13 cellular contexts compared by ENCODE assay signal in the genomic region with DNA sequence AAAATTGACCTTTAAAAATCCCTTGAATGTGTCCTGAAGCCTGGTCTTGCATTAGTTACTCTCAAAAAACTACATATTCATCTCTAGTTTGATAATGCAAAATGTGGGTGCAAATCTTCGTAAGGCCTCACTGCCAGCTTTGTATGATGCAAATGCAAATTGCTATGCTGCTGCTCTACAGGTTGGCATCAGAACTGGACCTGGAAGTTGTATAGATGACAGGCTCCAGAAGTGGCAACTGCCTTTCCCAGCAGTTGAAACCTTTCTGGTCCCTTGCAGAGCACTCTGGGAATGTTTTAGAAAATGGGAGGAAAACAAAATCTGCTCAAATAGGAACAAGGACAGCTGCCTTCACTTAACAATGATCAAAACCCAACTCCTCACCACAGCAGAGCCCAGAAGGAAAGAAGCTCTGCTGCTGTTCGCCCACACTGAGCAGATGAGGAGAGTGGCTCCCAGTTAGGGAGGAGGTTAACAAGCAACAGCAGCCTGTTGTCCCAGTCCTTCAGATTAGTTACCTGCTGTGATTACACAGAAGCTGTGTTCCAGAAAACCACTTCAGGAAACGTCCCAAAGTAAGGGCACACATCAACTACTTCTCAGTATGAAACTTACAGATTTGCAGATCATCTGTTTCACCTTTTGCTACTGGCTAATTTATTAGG.
DNase-seq lines count a peak whose midpoint lies in the region; ATAC-seq and TF ChIP-seq lines count a peak whose summit lies in the region.
"Had no signal": no experiment of that assay in that cellular context is flagged by ENCODE, and none has a peak within 500 bp of the region (broad histone marks: within the 10 kb centered on the region; RNA-seq: fewer than 3 reads in every experiment).

No MANE protein-coding gene starts in this region.

- no peak overlapping the region for H3K4ac ChIP-seq in mesendoderm (ENCODE audit: low read depth, low read length)

- no peak overlapping the region for H4K5ac ChIP-seq in mesendoderm (ENCODE audit: low read length)

- POLR2A ChIA-PET in MCF 10A (lab: Yijun Ruan, JAX), result interaction anchor here (0.6 to 1.1 kb wide), 2 partner anchors 251 to 401 kb away, joined by 4 to 9 read pairs; no protein-coding TSS in a partner anchor
- POLR2A ChIA-PET in activated CD8-positive, alpha-beta T cell treated with anti-CD3 and anti-CD28 coated beads for 36 hours (lab: Charles Lee), result interaction anchor here (0.5 to 1.3 kb wide), 4 partner anchors 41 to 250 kb away, joined by 3 read pairs; partner anchors contain the start of gene PLPP1

- no peak overlapping the region for H3K18ac ChIP-seq in mesendoderm (ENCODE audit: low read length)

- H3K4me3 Mint-ChIP-seq in MCF 10A (ENCODE audit: unreplicated experiment), result no peak overlapping the region
- no peak overlapping the region for H3K4me3 Mint-ChIP-seq in activated CD8-positive, alpha-beta T cell treated with anti-CD3 and anti-CD28 coated beads for 36 hours

- H3K56ac ChIP-seq in mesendoderm (ENCODE audit: low read length), result no peak overlapping the region

- CTCF ChIA-PET in MCF 10A (lab: Yijun Ruan, JAX), result no interaction called here
- CTCF ChIA-PET in activated CD8-positive, alpha-beta T cell treated with anti-CD3 and anti-CD28 coated beads for 36 hours (lab: Charles Lee), result interaction anchor here (0.9 kb wide), 1 partner anchor 74 kb away, joined by 4 read pairs; no protein-coding TSS in a partner anchor

- H3K27me3 ChIP-seq in breast epithelium (no peaks in the 10 kb centered on the region), mesendoderm (ENCODE audit: insufficient read depth, low read length, poor library complexity) (no peaks in the 10 kb centered on the region), transverse colon (no peaks in the 10 kb centered on the region)
- H3K27me3 ChIP-seq: upper lobe of right lung had no signal

- DNase-seq in breast epithelium (ENCODE audit: low spot score in 2 of 2) (no peak), MCF 10A (ENCODE audit: unreplicated experiment) (no peak), mesendoderm (peak; percentile 43), transverse colon (no peak), G401 (ENCODE audit: low spot score) (no peak), SIG-M5 treated with dmso at 0.1 percent for 504 hours (lab: John Stamatoyannopoulos, UW; ENCODE audit: unreplicated experiment) (no peak)
- DNase-seq in activated CD8-positive, alpha-beta T cell treated with anti-CD3 and anti-CD28 coated beads for 36 hours, result no peak
- DNase-seq: activated T-cell treated with anti-CD3 and anti-CD28 coated beads, Interleukin-2, amount 50 U/mL, for 1 hour; aorta; NCI-H446 treated with DMSO at 0.1 percent for 48 hours; upper lobe of right lung had no signal

- H3K27ac ChIP-seq in breast epithelium (peak overlapping the region; percentile 21 to 76), mesendoderm (ENCODE audit: low read depth, low read length) (no peak overlapping the region), transverse colon (peak overlapping the region; percentile 82 to 88 (median 83))
- H3K27ac ChIP-seq: upper lobe of right lung had no signal

- H2BK5ac ChIP-seq in mesendoderm (ENCODE audit: low read length), result no peak overlapping the region

- H3K36me3 ChIP-seq in breast epithelium, result no peaks in the 10 kb centered on the region
- H3K36me3 ChIP-seq in mesendoderm (ENCODE audit: control insufficient read depth, insufficient read depth, low read length), result no peaks in the 10 kb centered on the region
- peaks cover 0 to 3% (median 0%) of the 10 kb centered on the region in 4 donors for H3K36me3 ChIP-seq in transverse colon

- peaks cover 2% of the 10 kb centered on the region for H3K79me1 ChIP-seq in mesendoderm (ENCODE audit: low read length)

- H3K4me1 ChIP-seq in breast epithelium (peaks cover 6 to 21% of the 10 kb centered on the region in 2 donors), mesendoderm (ENCODE audit: control insufficient read depth, low read depth, low read length) (peaks cover 2% of the 10 kb centered on the region), transverse colon (peaks cover 14 to 58% (median 39%) of the 10 kb centered on the region in 4 donors)

- H3K79me2 ChIP-seq in mesendoderm (ENCODE audit: control insufficient read depth, insufficient read depth, low read length), result no peaks in the 10 kb centered on the region

- no peaks in the 10 kb centered on the region for H3K9me3 Mint-ChIP-seq in MCF 10A (ENCODE audit: unreplicated experiment)
- H3K9me3 Mint-ChIP-seq in activated CD8-positive, alpha-beta T cell treated with anti-CD3 and anti-CD28 coated beads for 36 hours, result peaks cover 3% of the 10 kb centered on the region

- no peak overlapping the region for H3K9ac ChIP-seq in mesendoderm (ENCODE audit: low read length)

- in situ Hi-C loops in transverse colon (cut with MboI; ENCODE audit: low pct_ligation_motif_present in 1 of 4, low pct_unique_long_range_greater_than_20kb in 1 of 4, low sequenced_read_pairs in 3 of 4) (no loop called here), G401 (cut with HindIII; ENCODE audit: low sequenced_read_pairs) (no loop called here)

- no peaks in the 10 kb centered on the region for H3K27me3 Mint-ChIP-seq in MCF 10A (ENCODE audit: insufficient read depth, unreplicated experiment)
- no peaks in the 10 kb centered on the region for H3K27me3 Mint-ChIP-seq in activated CD8-positive, alpha-beta T cell treated with anti-CD3 and anti-CD28 coated beads for 36 hours

- TF ChIP-seq CTCF in breast epithelium (IDR thresholded peaks at IDR 0.05) (no peak), MCF 10A (IDR thresholded peaks at IDR 0.05; ENCODE audit: unreplicated experiment) (no peak), transverse colon (IDR thresholded peaks at IDR 0.05) (no peak)
- no peak for TF ChIP-seq CTCF in activated CD8-positive, alpha-beta T cell treated with anti-CD3 and anti-CD28 coated beads for 36 hours (IDR thresholded peaks at IDR 0.05)

- H2AK5ac ChIP-seq in mesendoderm (ENCODE audit: low read length), result no peak overlapping the region

- TF ChIP-seq POLR2A in breast epithelium (IDR thresholded peaks at IDR 0.05) (no peak), transverse colon (IDR thresholded peaks at IDR 0.05) (no peak)

- no peak for TF ChIP-seq EP300 in transverse colon (IDR thresholded peaks at IDR 0.05; ENCODE audit: low read depth)

- no peak overlapping the region for H3K4me2 ChIP-seq in mesendoderm (ENCODE audit: low read length)

- no TSS peak for BruUV-seq in MCF 10A (replicated peaks; lab: Mats Ljungman, UMichigan)

- intact Hi-C loops in breast epithelium (cut with DNase I; ENCODE audit: low total_unique reads) (no loop called here), MCF 10A (cut with micrococcal nuclease) (no loop called here), transverse colon (cut with DNase I; ENCODE audit: low total_unique reads) (loop anchor here (2.0 kb wide), 1 partner anchor 94 kb away; the partner anchor contains the start of gene PLPP1)
- intact Hi-C loops in activated CD8-positive, alpha-beta T cell treated with anti-CD3 and anti-CD28 coated beads for 36 hours (cut with micrococcal nuclease), result no loop called here

- H4K8ac ChIP-seq in mesendoderm (ENCODE audit: low read depth, low read length), result no peak overlapping the region

- H3K36me3 Mint-ChIP-seq in MCF 10A (ENCODE audit: insufficient read depth, unreplicated experiment), result peaks cover 4% of the 10 kb centered on the region
- peaks cover 31% of the 10 kb centered on the region for H3K36me3 Mint-ChIP-seq in activated CD8-positive, alpha-beta T cell treated with anti-CD3 and anti-CD28 coated beads for 36 hours (ENCODE audit: low read depth)

- H3K4me1 Mint-ChIP-seq in MCF 10A (ENCODE audit: insufficient read depth, unreplicated experiment), result peaks cover 17% of the 10 kb centered on the region
- H3K4me1 Mint-ChIP-seq in activated CD8-positive, alpha-beta T cell treated with anti-CD3 and anti-CD28 coated beads for 36 hours (ENCODE audit: low read depth), result peaks cover 46% of the 10 kb centered on the region

- WGBS in mesendoderm (ENCODE audit: extremely low coverage, insufficient coverage, low lambda C conversion rate), result no CpG with 5 or more reads among the region's 3 CpGs
- WGBS in transverse colon (ENCODE audit: low coverage in 1 of 2), 2 donors, result 75 to 82% methylated on average over 2 to 3 of the region's 3 CpGs

- H3K9me3 ChIP-seq in breast epithelium, result no peaks in the 10 kb centered on the region
- H3K9me3 ChIP-seq in transverse colon, result no peaks in the 10 kb centered on the region
- H3K9me3 ChIP-seq: upper lobe of right lung had no signal

- H3K4me3 ChIP-seq in breast epithelium, result no peak overlapping the region
- H3K4me3 ChIP-seq in mesendoderm (ENCODE audit: low read length), result no peak overlapping the region
- no peak overlapping the region for H3K4me3 ChIP-seq in transverse colon
- H3K4me3 ChIP-seq: lung, upper lobe of right lung had no signal

- no peak overlapping the region for H3K23ac ChIP-seq in mesendoderm (ENCODE audit: low read length)

- H2BK120ac ChIP-seq in mesendoderm (ENCODE audit: low read depth, low read length), result no peak overlapping the region

- no peak overlapping the region for H3K27ac Mint-ChIP-seq in MCF 10A (ENCODE audit: low read depth, unreplicated experiment)
- H3K27ac Mint-ChIP-seq in activated CD8-positive, alpha-beta T cell treated with anti-CD3 and anti-CD28 coated beads for 36 hours, result peak overlapping the region; percentile 24

- ATAC-seq in activated CD8-positive, alpha-beta T cell treated with anti-CD3 and anti-CD28 coated beads for 36 hours, result no peak
- ATAC-seq in SK-N-SH treated with all-trans-retinoic acid at 6 μM for 48 hours, result no peak
- ATAC-seq: upper lobe of right lung had no signal

- no peak overlapping the region for H2BK15ac ChIP-seq in mesendoderm (replicated peaks; ENCODE audit: low read depth)

TF ChIP-seq in SK-N-SH treated with all-trans-retinoic acid at 6 μM for 48 hours, 23 proteins besides CTCF, POLR2A, EP300 and RAD21:
- TF ChIP-seq, protein P1, sequence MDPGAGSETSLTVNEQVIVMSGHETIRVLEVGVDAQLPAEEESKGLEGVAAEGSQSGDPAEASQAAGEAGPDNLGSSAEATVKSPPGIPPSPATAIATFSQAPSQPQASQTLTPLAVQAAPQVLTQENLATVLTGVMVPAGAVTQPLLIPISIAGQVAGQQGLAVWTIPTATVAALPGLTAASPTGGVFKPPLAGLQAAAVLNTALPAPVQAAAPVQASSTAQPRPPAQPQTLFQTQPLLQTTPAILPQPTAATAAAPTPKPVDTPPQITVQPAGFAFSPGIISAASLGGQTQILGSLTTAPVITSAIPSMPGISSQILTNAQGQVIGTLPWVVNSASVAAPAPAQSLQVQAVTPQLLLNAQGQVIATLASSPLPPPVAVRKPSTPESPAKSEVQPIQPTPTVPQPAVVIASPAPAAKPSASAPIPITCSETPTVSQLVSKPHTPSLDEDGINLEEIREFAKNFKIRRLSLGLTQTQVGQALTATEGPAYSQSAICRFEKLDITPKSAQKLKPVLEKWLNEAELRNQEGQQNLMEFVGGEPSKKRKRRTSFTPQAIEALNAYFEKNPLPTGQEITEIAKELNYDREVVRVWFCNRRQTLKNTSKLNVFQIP (CRISPR knock-in tag; IDR thresholded peaks at IDR 0.05; ENCODE audit: borderline replicate concordance, low read depth), result no peak
